Comparison of ENCODE assay signal across 11 cellular contexts in the genomic region with DNA sequence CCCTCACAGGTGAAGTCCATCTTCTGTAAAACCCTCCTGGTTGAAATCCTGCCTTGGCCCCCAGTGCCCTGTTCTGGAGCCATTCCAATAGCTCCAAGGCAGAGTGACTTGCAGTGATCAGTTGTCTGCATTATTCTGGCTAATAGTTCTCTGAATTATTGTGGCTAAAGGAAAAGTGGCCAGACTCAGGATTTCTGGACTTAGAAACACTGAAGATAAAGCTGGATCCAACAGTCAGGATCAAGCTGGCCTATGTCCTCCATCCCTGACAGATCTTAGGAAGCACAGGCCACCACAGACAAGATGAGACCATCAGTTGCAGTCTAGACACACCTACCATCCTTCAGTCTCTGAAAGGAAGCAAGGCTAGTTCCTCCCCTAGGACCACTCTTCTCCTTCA. TPM values are rescaled to one million over a fixed set of nuclear protein-coding genes. Genes with fewer than 3 reads are reported as not detected.
DNase-seq lines count a peak whose midpoint lies in the region; ATAC-seq and TF ChIP-seq lines count a peak whose summit lies in the region.
"Had no signal": no experiment of that assay in that cellular context is flagged by ENCODE, and none has a peak within 500 bp of the region (broad histone marks: within the 10 kb centered on the region; RNA-seq: fewer than 3 reads in every experiment).

No MANE protein-coding gene starts in this region.

- peak overlapping the region; percentile 86 for H3K9ac ChIP-seq in iPS-18a (ENCODE audit: low read length)

- DNase-seq in T-helper 1 cell = no peak
- no peak for DNase-seq in activated T-helper 1 cell treated with anti-CD3 and anti-CD28 coated beads, Interleukin-12 subunit alpha, Interleukin-12 subunit beta, Interleukin-2, Interleukin-4 antibody, amounts not matched to agents 30 ng/mL and 10 ng/mL and 1 ng/mL, durations not matched to agents 14 hours and 24 hours and 36 hours (ENCODE audit: low spot score)
- DNase-seq in stimulated activated naive B cell treated with anti-CD40 and anti-IgM and Interleukin-4, amounts not matched to agents 10 μg/mL and 1 μg/mL and 100 μg/mL, for 72 hours = no peak
- no peak for DNase-seq in ascending aorta (ENCODE audit: low spot score in 2 of 2)
- DNase-seq in cerebellar cortex (ENCODE audit: low spot score) = no peak
- DNase-seq: left ventricle myocardium inferior, NCI-H82 had no signal

- no peaks in the 10 kb centered on the region for H3K27me3 Mint-ChIP-seq in T-helper 1 cell treated with Interleukin-12 subunit alpha and Interleukin-12 subunit beta and Interleukin-4 antibody, amounts not matched to agents 30 μg/mL and 1 μg/mL, for 36 hours (ENCODE audit: low read depth)
- H3K27me3 Mint-ChIP-seq in activated T-helper 1 cell treated with anti-CD3 and anti-CD28 coated beads, Interleukin-12 subunit alpha, Interleukin-12 subunit beta, Interleukin-2, Interleukin-4 antibody, amounts not matched to agents 30 ng/mL and 10 ng/mL and 1 ng/mL, durations not matched to agents 14 hours and 24 hours and 36 hours (ENCODE audit: insufficient read depth) = peaks cover 6% of the 10 kb centered on the region
- H3K27me3 Mint-ChIP-seq in stimulated activated naive B cell treated with anti-CD40 and anti-IgM and Interleukin-4, amounts not matched to agents 10 μg/mL and 1 μg/mL and 100 μg/mL, for 72 hours = peaks cover 8 to 31% of the 10 kb centered on the region in 2 donors

- peak overlapping the region; percentile 56 for H3K27ac ChIP-seq in iPS-18a (ENCODE audit: low read length)
- no peak overlapping the region for H3K27ac ChIP-seq in ascending aorta
- H3K27ac ChIP-seq: left ventricle myocardium inferior had no signal

- H3K27ac Mint-ChIP-seq in T-helper 1 cell treated with Interleukin-12 subunit alpha and Interleukin-12 subunit beta and Interleukin-4 antibody, amounts not matched to agents 30 μg/mL and 1 μg/mL, for 36 hours = peak overlapping the region; percentile 82
- peak overlapping the region; percentile 45 for H3K27ac Mint-ChIP-seq in activated T-helper 1 cell treated with anti-CD3 and anti-CD28 coated beads, Interleukin-12 subunit alpha, Interleukin-12 subunit beta, Interleukin-2, Interleukin-4 antibody, amounts not matched to agents 30 ng/mL and 10 ng/mL and 1 ng/mL, durations not matched to agents 14 hours and 24 hours and 36 hours
- H3K27ac Mint-ChIP-seq in stimulated activated naive B cell treated with anti-CD40 and anti-IgM and Interleukin-4, amounts not matched to agents 10 μg/mL and 1 μg/mL and 100 μg/mL, for 72 hours = no peak overlapping the region
- H3K27ac Mint-ChIP-seq: dendritic cell treated with granulocyte-macrophage colony-stimulating factor and Interleukin-4, amounts not matched to agents 40 ng/mL and 50 ng/mL, for 4 days had no signal

- ATAC-seq in stimulated activated naive B cell treated with anti-CD40 and anti-IgM and Interleukin-4, amounts not matched to agents 10 μg/mL and 1 μg/mL and 100 μg/mL, for 72 hours (replicated peaks) = no peak
- ATAC-seq in HG02759 (IDR thresholded peaks at IDR 0.05; ENCODE audit: unreplicated experiment) = no peak

- intact Hi-C loops in activated T-helper 1 cell treated with anti-CD3 and anti-CD28 coated beads, Interleukin-12 subunit alpha, Interleukin-12 subunit beta, Interleukin-2, Interleukin-4 antibody, amounts not matched to agents 30 ng/mL and 10 ng/mL and 1 ng/mL, durations not matched to agents 14 hours and 24 hours and 36 hours (cut with micrococcal nuclease) = no loop called here
- intact Hi-C loops in ascending aorta (cut with DNase I) = no loop called here

- no peaks in the 10 kb centered on the region for H3K9me3 Mint-ChIP-seq in T-helper 1 cell treated with Interleukin-12 subunit alpha and Interleukin-12 subunit beta and Interleukin-4 antibody, amounts not matched to agents 30 μg/mL and 1 μg/mL, for 36 hours
- no peaks in the 10 kb centered on the region for H3K9me3 Mint-ChIP-seq in activated T-helper 1 cell treated with anti-CD3 and anti-CD28 coated beads, Interleukin-12 subunit alpha, Interleukin-12 subunit beta, Interleukin-2, Interleukin-4 antibody, amounts not matched to agents 30 ng/mL and 10 ng/mL and 1 ng/mL, durations not matched to agents 14 hours and 24 hours and 36 hours
- H3K9me3 Mint-ChIP-seq in stimulated activated naive B cell treated with anti-CD40 and anti-IgM and Interleukin-4, amounts not matched to agents 10 μg/mL and 1 μg/mL and 100 μg/mL, for 72 hours = no peaks in the 10 kb centered on the region
- H3K9me3 Mint-ChIP-seq: dendritic cell treated with granulocyte-macrophage colony-stimulating factor and Interleukin-4, amounts not matched to agents 40 ng/mL and 50 ng/mL, for 4 days had no signal

- peaks cover 36% of the 10 kb centered on the region for H3K4me1 Mint-ChIP-seq in T-helper 1 cell treated with Interleukin-12 subunit alpha and Interleukin-12 subunit beta and Interleukin-4 antibody, amounts not matched to agents 30 μg/mL and 1 μg/mL, for 36 hours (ENCODE audit: low read depth)
- peaks cover 57% of the 10 kb centered on the region for H3K4me1 Mint-ChIP-seq in activated T-helper 1 cell treated with anti-CD3 and anti-CD28 coated beads, Interleukin-12 subunit alpha, Interleukin-12 subunit beta, Interleukin-2, Interleukin-4 antibody, amounts not matched to agents 30 ng/mL and 10 ng/mL and 1 ng/mL, durations not matched to agents 14 hours and 24 hours and 36 hours (ENCODE audit: low read depth)
- peaks cover 27 to 51% of the 10 kb centered on the region in 2 donors for H3K4me1 Mint-ChIP-seq in stimulated activated naive B cell treated with anti-CD40 and anti-IgM and Interleukin-4, amounts not matched to agents 10 μg/mL and 1 μg/mL and 100 μg/mL, for 72 hours

- peaks cover 8% of the 10 kb centered on the region for H3K4me1 ChIP-seq in iPS-18a (ENCODE audit: control insufficient read depth, low read depth, low read length)
- peaks cover 8 to 10% of the 10 kb centered on the region in 2 donors for H3K4me1 ChIP-seq in ascending aorta

- H3K27me3 ChIP-seq in iPS-18a (ENCODE audit: control insufficient read depth, insufficient read depth, low read length) = peaks cover 34% of the 10 kb centered on the region
- peaks cover 15% of the 10 kb centered on the region for H3K27me3 ChIP-seq in ascending aorta

- H3K4me3 ChIP-seq in iPS-18a (ENCODE audit: low read length) (peak overlapping the region; percentile 59), ascending aorta (no peak overlapping the region)

- H3K36me3 Mint-ChIP-seq in T-helper 1 cell treated with Interleukin-12 subunit alpha and Interleukin-12 subunit beta and Interleukin-4 antibody, amounts not matched to agents 30 μg/mL and 1 μg/mL, for 36 hours (ENCODE audit: low read depth) = peaks cover 2% of the 10 kb centered on the region
- peaks cover 20% of the 10 kb centered on the region for H3K36me3 Mint-ChIP-seq in activated T-helper 1 cell treated with anti-CD3 and anti-CD28 coated beads, Interleukin-12 subunit alpha, Interleukin-12 subunit beta, Interleukin-2, Interleukin-4 antibody, amounts not matched to agents 30 ng/mL and 10 ng/mL and 1 ng/mL, durations not matched to agents 14 hours and 24 hours and 36 hours (ENCODE audit: low read depth)
- H3K36me3 Mint-ChIP-seq in stimulated activated naive B cell treated with anti-CD40 and anti-IgM and Interleukin-4, amounts not matched to agents 10 μg/mL and 1 μg/mL and 100 μg/mL, for 72 hours = peaks cover 7 to 11% of the 10 kb centered on the region in 2 donors

- H3K36me3 ChIP-seq in iPS-18a (ENCODE audit: control insufficient read depth, low read depth, low read length) (no peaks in the 10 kb centered on the region), ascending aorta (no peaks in the 10 kb centered on the region)
- H3K36me3 ChIP-seq: left ventricle myocardium inferior had no signal

- no peak for TF ChIP-seq CTCF in ascending aorta (IDR thresholded peaks at IDR 0.05)

- H3K9me3 ChIP-seq in iPS-18a (ENCODE audit: control insufficient read depth, low read depth, low read length) = no peaks in the 10 kb centered on the region
- no peaks in the 10 kb centered on the region for H3K9me3 ChIP-seq in ascending aorta
- H3K9me3 ChIP-seq: left ventricle myocardium inferior had no signal

- H3K4me3 Mint-ChIP-seq in T-helper 1 cell treated with Interleukin-12 subunit alpha and Interleukin-12 subunit beta and Interleukin-4 antibody, amounts not matched to agents 30 μg/mL and 1 μg/mL, for 36 hours = peak overlapping the region; percentile 78
- H3K4me3 Mint-ChIP-seq in activated T-helper 1 cell treated with anti-CD3 and anti-CD28 coated beads, Interleukin-12 subunit alpha, Interleukin-12 subunit beta, Interleukin-2, Interleukin-4 antibody, amounts not matched to agents 30 ng/mL and 10 ng/mL and 1 ng/mL, durations not matched to agents 14 hours and 24 hours and 36 hours = peak overlapping the region; percentile 90
- H3K4me3 Mint-ChIP-seq in stimulated activated naive B cell treated with anti-CD40 and anti-IgM and Interleukin-4, amounts not matched to agents 10 μg/mL and 1 μg/mL and 100 μg/mL, for 72 hours = peak overlapping the region; percentile 84 to 87

RNA-seq across cellular contexts. Expression of a gene that starts 0.8 kb away (rescaled TPM):
- 1.0 and 1.2 TPM in 2 replicates for total RNA-seq in activated T-helper 1 cell treated with anti-CD3 and anti-CD28 coated beads, Interleukin-12 subunit alpha, Interleukin-12 subunit beta, Interleukin-2, Interleukin-4 antibody, amounts not matched to agents 30 ng/mL and 10 ng/mL and 1 ng/mL, durations not matched to agents 14 hours and 24 hours and 36 hours
- not detected for total RNA-seq in ascending aorta
- total RNA-seq: left ventricle myocardium inferior had no signal

RNA-seq across cellular contexts. Expression of a gene that starts 8.8 kb away (rescaled TPM):
- 2.6 and 2.7 TPM in 2 replicates for total RNA-seq in activated T-helper 1 cell treated with anti-CD3 and anti-CD28 coated beads, Interleukin-12 subunit alpha, Interleukin-12 subunit beta, Interleukin-2, Interleukin-4 antibody, amounts not matched to agents 30 ng/mL and 10 ng/mL and 1 ng/mL, durations not matched to agents 14 hours and 24 hours and 36 hours
- total RNA-seq in ascending aorta = not detected

RNA-seq across cellular contexts. Expression of a gene that starts 13.1 kb away (rescaled TPM):
- total RNA-seq in activated T-helper 1 cell treated with anti-CD3 and anti-CD28 coated beads, Interleukin-12 subunit alpha, Interleukin-12 subunit beta, Interleukin-2, Interleukin-4 antibody, amounts not matched to agents 30 ng/mL and 10 ng/mL and 1 ng/mL, durations not matched to agents 14 hours and 24 hours and 36 hours = not detected in 2 replicates
- not detected for total RNA-seq in ascending aorta
- total RNA-seq: left ventricle myocardium inferior had no signal

RNA-seq across cellular contexts. Expression of a gene that starts 35.2 kb away (rescaled TPM):
- total RNA-seq in activated T-helper 1 cell treated with anti-CD3 and anti-CD28 coated beads, Interleukin-12 subunit alpha, Interleukin-12 subunit beta, Interleukin-2, Interleukin-4 antibody, amounts not matched to agents 30 ng/mL and 10 ng/mL and 1 ng/mL, durations not matched to agents 14 hours and 24 hours and 36 hours = 0.07 and 0.10 TPM in 2 replicates
- total RNA-seq in ascending aorta = not detected

RNA-seq across cellular contexts. Expression of a gene that starts 50.1 kb away (rescaled TPM):
- total RNA-seq in activated T-helper 1 cell treated with anti-CD3 and anti-CD28 coated beads, Interleukin-12 subunit alpha, Interleukin-12 subunit beta, Interleukin-2, Interleukin-4 antibody, amounts not matched to agents 30 ng/mL and 10 ng/mL and 1 ng/mL, durations not matched to agents 14 hours and 24 hours and 36 hours = 14.6 and 16.4 TPM in 2 replicates
- total RNA-seq in ascending aorta = 1.5 TPM
